ENCODE assay signal across 17 cellular contexts in the genomic region with DNA sequence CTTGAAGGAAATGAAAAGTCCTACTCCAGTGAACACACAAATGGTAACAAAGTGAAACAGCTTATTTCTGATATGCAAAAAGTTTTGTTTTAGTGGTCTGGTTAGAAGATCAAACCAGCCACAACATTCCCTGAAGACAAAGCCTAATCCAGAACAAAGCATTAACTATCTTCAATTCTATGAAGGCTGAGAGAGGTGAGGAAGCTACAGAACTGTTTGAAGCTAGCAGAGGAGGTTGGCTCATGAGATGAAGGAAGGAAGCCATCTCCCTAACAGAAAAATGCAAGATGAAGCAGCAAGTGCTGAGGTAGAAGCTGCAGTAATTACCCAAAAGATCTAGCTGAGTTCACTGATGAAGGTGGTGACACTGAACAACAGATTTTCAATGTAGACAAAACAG.
DNase-seq lines count a peak whose midpoint lies in the region; ATAC-seq and TF ChIP-seq lines count a peak whose summit lies in the region.
"Had no signal": no experiment of that assay in that cellular context is flagged by ENCODE, and none has a peak within 500 bp of the region (broad histone marks: within the 10 kb centered on the region; RNA-seq: fewer than 3 reads in every experiment).

No MANE protein-coding gene starts in this region.

- no peak for TF ChIP-seq CTCF in DND-41 (IDR thresholded peaks at IDR 0.05; ENCODE audit: borderline replicate concordance, extremely low read depth, low read length, poor library complexity, severe bottlenecking)
- TF ChIP-seq CTCF in neural progenitor cell (IDR thresholded peaks at IDR 0.05): no peak

- no peaks in the 10 kb centered on the region for H3K27me3 Mint-ChIP-seq in activated naive CD4-positive, alpha-beta T cell treated with anti-CD3 and anti-CD28 coated beads, Interleukin-2, amount 50 U/mL, for 24 hours
- H3K27me3 Mint-ChIP-seq in T-cell: peaks cover 0 to 3% of the 10 kb centered on the region in 2 donors
- H3K27me3 Mint-ChIP-seq in neural progenitor cell (ENCODE audit: insufficient read depth, low read depth): peaks cover 18% of the 10 kb centered on the region
- H3K27me3 Mint-ChIP-seq: CD8-positive, alpha-beta memory T cell had no signal

- H3K4me3 ChIP-seq in DND-41 (ENCODE audit: low read depth in 1 of 2, low read length in 2 of 2) (no peak overlapping the region), neural progenitor cell (no peak overlapping the region)
- H3K4me3 ChIP-seq: GM12878, HAP-1, K562 had no signal

- H3K4me3 Mint-ChIP-seq in activated naive CD4-positive, alpha-beta T cell treated with anti-CD3 and anti-CD28 coated beads, Interleukin-2, amount 50 U/mL, for 24 hours: no peak overlapping the region
- peak overlapping the region in 1 of 3 donors; percentile 44 for H3K4me3 Mint-ChIP-seq in T-cell
- H3K4me3 Mint-ChIP-seq in neural progenitor cell: no peak overlapping the region
- H3K4me3 Mint-ChIP-seq: CD8-positive, alpha-beta memory T cell had no signal

- H3K9ac ChIP-seq in DND-41 (ENCODE audit: low read depth, low read length): no peak overlapping the region
- no peak overlapping the region for H3K9ac ChIP-seq in neural progenitor cell

- CTCF ChIA-PET in T-cell (lab: Charles Lee): no interaction called here

- no peaks in the 10 kb centered on the region for H3F3A ChIP-seq in neural progenitor cell (ENCODE audit: low read depth)

- H3K9me3 ChIP-seq in DND-41 (ENCODE audit: insufficient read depth, low read length, severe bottlenecking) (no peaks in the 10 kb centered on the region), neural progenitor cell (ENCODE audit: low read depth) (no peaks in the 10 kb centered on the region)
- H3K9me3 ChIP-seq: HAP-1 had no signal

- H3K79me2 ChIP-seq in DND-41 (ENCODE audit: insufficient read depth, low read length) (no peaks in the 10 kb centered on the region), neural progenitor cell (ENCODE audit: low read depth) (no peaks in the 10 kb centered on the region)

- H3K36me3 Mint-ChIP-seq in activated naive CD4-positive, alpha-beta T cell treated with anti-CD3 and anti-CD28 coated beads, Interleukin-2, amount 50 U/mL, for 24 hours: no peaks in the 10 kb centered on the region
- H3K36me3 Mint-ChIP-seq in T-cell (no peaks in the 10 kb centered on the region), neural progenitor cell (no peaks in the 10 kb centered on the region)
- H3K36me3 Mint-ChIP-seq: CD8-positive, alpha-beta memory T cell had no signal

- no peaks in the 10 kb centered on the region for H3K27me3 ChIP-seq in DND-41 (ENCODE audit: insufficient read depth, low read length, poor library complexity)
- no peaks in the 10 kb centered on the region for H3K27me3 ChIP-seq in neural progenitor cell

- H3K27ac Mint-ChIP-seq in activated naive CD4-positive, alpha-beta T cell treated with anti-CD3 and anti-CD28 coated beads, Interleukin-2, amount 50 U/mL, for 24 hours: peak overlapping the region; percentile 78
- H3K27ac Mint-ChIP-seq in T-cell: peak overlapping the region; percentile 30 to 75
- peak overlapping the region; percentile 47 for H3K27ac Mint-ChIP-seq in neural progenitor cell
- H3K27ac Mint-ChIP-seq: CD8-positive, alpha-beta memory T cell had no signal

- peak overlapping the region; percentile 54 for H3K27ac ChIP-seq in DND-41 (ENCODE audit: low read length)
- H3K27ac ChIP-seq in neural progenitor cell: no peak overlapping the region
- H3K27ac ChIP-seq: C4-2B, HL-60 had no signal

- H3K36me3 ChIP-seq in DND-41 (ENCODE audit: insufficient read depth, low read length) (no peaks in the 10 kb centered on the region), neural progenitor cell (no peaks in the 10 kb centered on the region)
- H3K36me3 ChIP-seq: HAP-1 had no signal

- H2AFZ ChIP-seq in DND-41 (ENCODE audit: low read depth, low read length): peak overlapping the region; percentile 14; the same call in 1 of the 2 replicates
- no peak overlapping the region for H2AFZ ChIP-seq in neural progenitor cell (replicated peaks)

- DNase-seq in activated naive CD4-positive, alpha-beta T cell treated with anti-CD3 and anti-CD28 coated beads, Interleukin-2, amount 50 U/mL, for 16 hours: no peak
- peak; percentile 32 for DNase-seq in DND-41
- no peak for DNase-seq in T-cell
- DNase-seq in neural progenitor cell (ENCODE audit: low spot score): no peak
- no peak for DNase-seq in activated CD8-positive, alpha-beta memory T cell treated with anti-CD3 and anti-CD28 coated beads for 24 hours
- DNase-seq: 8988T; AML-193; CD8-positive, alpha-beta memory T cell; DMS53 had no signal

- H3K4me1 ChIP-seq in DND-41 (ENCODE audit: insufficient read depth, low read length) (peaks cover 27% of the 10 kb centered on the region), neural progenitor cell (peaks cover 13% of the 10 kb centered on the region)

- peaks cover 22% of the 10 kb centered on the region for H3K4me1 Mint-ChIP-seq in activated naive CD4-positive, alpha-beta T cell treated with anti-CD3 and anti-CD28 coated beads, Interleukin-2, amount 50 U/mL, for 24 hours
- peaks cover 17 to 24% (median 17%) of the 10 kb centered on the region in 3 donors for H3K4me1 Mint-ChIP-seq in T-cell
- peaks cover 54% of the 10 kb centered on the region for H3K4me1 Mint-ChIP-seq in neural progenitor cell
- H3K4me1 Mint-ChIP-seq: CD8-positive, alpha-beta memory T cell had no signal

- POLR2A ChIA-PET in T-cell (lab: Charles Lee): no interaction called here

- H3K4me2 ChIP-seq in DND-41 (ENCODE audit: insufficient read depth, low read length) (no peak overlapping the region), neural progenitor cell (no peak overlapping the region)

- no peaks in the 10 kb centered on the region for H3K9me3 Mint-ChIP-seq in activated naive CD4-positive, alpha-beta T cell treated with anti-CD3 and anti-CD28 coated beads, Interleukin-2, amount 50 U/mL, for 24 hours
- H3K9me3 Mint-ChIP-seq in T-cell (no peaks in the 10 kb centered on the region), neural progenitor cell (peaks cover 6% of the 10 kb centered on the region)
- H3K9me3 Mint-ChIP-seq: CD8-positive, alpha-beta memory T cell had no signal

- H4K20me1 ChIP-seq in DND-41 (ENCODE audit: insufficient read depth, low read length) (no peaks in the 10 kb centered on the region), neural progenitor cell (ENCODE audit: low read depth) (no peaks in the 10 kb centered on the region)

- ATAC-seq in DND-41 (ENCODE audit: insufficient read depth, low read depth) (peak; percentile 85), T-cell (replicated peaks in 1 of 4) (peak in 1 of 4 experiments; percentile 73), HG03108 (IDR thresholded peaks at IDR 0.05; ENCODE audit: unreplicated experiment) (no peak), GM21529 (IDR thresholded peaks at IDR 0.05; ENCODE audit: unreplicated experiment) (no peak)
- ATAC-seq: GM12878, K562 had no signal
